Comparison of ENCODE assay signal across 37 cellular contexts in the genomic region with DNA sequence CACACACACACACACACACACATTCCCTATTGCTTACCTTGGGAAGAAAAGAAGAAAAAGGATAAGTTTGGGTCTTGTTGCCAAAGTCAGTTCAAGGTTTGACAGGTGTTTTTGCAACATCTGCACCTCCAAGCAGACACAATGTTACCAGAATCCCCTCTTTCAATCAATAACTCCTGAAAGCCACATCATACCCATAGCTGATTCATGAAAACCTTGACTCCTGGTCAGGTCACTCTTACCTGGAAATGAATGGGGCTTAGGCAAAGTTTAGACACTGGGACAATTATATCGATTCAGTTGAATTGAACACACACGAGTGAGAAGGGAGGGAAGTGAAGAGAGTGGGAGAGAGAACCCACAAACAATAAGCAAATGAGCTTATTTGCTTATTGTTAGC. TPM values are rescaled to one million over a fixed set of nuclear protein-coding genes. Genes with fewer than 3 reads are reported as not detected.
"Had no signal": no experiment of that assay in that cellular context is flagged by ENCODE, and none has a peak within 500 bp of the region (broad histone marks: within the 10 kb centered on the region; RNA-seq: fewer than 3 reads in every experiment).

No MANE protein-coding gene starts in this region.

- H3K9me3 ChIP-seq: esophagus squamous epithelium had no signal

- H3K4me1 ChIP-seq: esophagus squamous epithelium, gastroesophageal sphincter had no signal

- DNase-seq: activated CD4-positive, alpha-beta memory T cell treated with anti-CD3 and anti-CD28 coated beads, Interleukin-2, amount 10 ng/mL, durations not matched to agents 7 days and 5 days; activated CD4-positive, alpha-beta T cell treated with anti-CD3 and anti-CD28 coated beads for 1 hour; activated CD4-positive, alpha-beta T cell treated with anti-CD3 and anti-CD28 coated beads for 4 hours; activated CD4-positive, alpha-beta T cell treated with anti-CD3 and anti-CD28 coated beads, Interleukin-2, amount 10 ng/mL, durations not matched to agents 7 days and 5 days; activated CD4-positive, alpha-beta T cell treated with anti-CD3 and anti-CD28 coated beads, Interleukin-2, amount 50 U/mL, for 4 hours; activated CD8-positive, alpha-beta memory T cell treated with anti-CD3 and anti-CD28 coated beads, Interleukin-2, amount 50 U/mL, for 48 hours; activated gamma-delta T cell; activated naive CD4-positive, alpha-beta T cell; activated naive CD4-positive, alpha-beta T cell treated with anti-CD3 and anti-CD28 coated beads, Interleukin-2, amount 10 ng/mL, durations not matched to agents 7 days and 5 days; activated T-cell treated with anti-CD3 and anti-CD28 coated beads for 4 hours; activated T-cell treated with anti-CD3 and anti-CD28 coated beads, Interleukin-2, amount 50 U/mL, for 24 hours; activated T-cell treated with anti-CD3 and anti-CD28 coated beads, Interleukin-2, amount 50 U/mL, for 72 hours; amniotic stem cell; anterior cingulate cortex; brain microvascular endothelial cell; caudate nucleus; effector CD8-positive, alpha-beta T cell; esophagus squamous epithelium; foreskin melanocyte; T-helper 2 cell had no signal

- H3K36me3 ChIP-seq: brain microvascular endothelial cell, esophagus squamous epithelium, gastroesophageal sphincter had no signal

- H3K27me3 ChIP-seq: brain microvascular endothelial cell, esophagus squamous epithelium, gastroesophageal sphincter had no signal

- FAIRE-seq: astrocyte, bronchial epithelial cell, endometrium, endothelial cell of umbilical vein, TTC549 had no signal

- ATAC-seq: activated T-cell treated with anti-CD3 and anti-CD28 coated beads, Interleukin-2, amount 50 U/mL, for 72 hours; gastroesophageal sphincter; WTC11 had no signal

- H3K27ac ChIP-seq: brain microvascular endothelial cell, epithelial cell of prostate, esophagus squamous epithelium, gastroesophageal sphincter, VCaP had no signal

- H3K4me3 ChIP-seq: esophagus squamous epithelium, gastroesophageal sphincter had no signal

RNA-seq across cellular contexts. Expression of a gene that starts 27.0 kb away (rescaled TPM):
- total RNA-seq: activated CD4-positive, alpha-beta memory T cell treated with anti-CD3 and anti-CD28 coated beads, Interleukin-2, amount 10 ng/mL, durations not matched to agents 7 days and 5 days; activated CD4-positive, alpha-beta T cell treated with anti-CD3 and anti-CD28 coated beads, Interleukin-2, amount 10 ng/mL, durations not matched to agents 7 days and 5 days; astrocyte; bronchial epithelial cell; chondrocyte; dermis microvascular lymphatic vessel endothelial cell; endothelial cell of umbilical vein; esophagus squamous epithelium; fibroblast of lung; fibroblast of villous mesenchyme; gastroesophageal sphincter; glomerular endothelial cell; WTC11 had no signal
- polyA plus RNA-seq: adipose tissue, endothelial cell of umbilical vein, esophagus, fibroblast of lung had no signal

RNA-seq across cellular contexts. Expression of a gene that starts 34.2 kb away (rescaled TPM):
- total RNA-seq: activated CD4-positive, alpha-beta memory T cell treated with anti-CD3 and anti-CD28 coated beads, Interleukin-2, amount 10 ng/mL, durations not matched to agents 7 days and 5 days; activated CD4-positive, alpha-beta T cell treated with anti-CD3 and anti-CD28 coated beads, Interleukin-2, amount 10 ng/mL, durations not matched to agents 7 days and 5 days; activated T-cell treated with anti-CD3 and anti-CD28 coated beads, Interleukin-2, amount 50 U/mL, for 72 hours; astrocyte; bronchial epithelial cell; chondrocyte; dermis microvascular lymphatic vessel endothelial cell; endothelial cell of umbilical vein; fibroblast of lung; fibroblast of villous mesenchyme; glomerular endothelial cell; T-helper 1 cell treated with Interleukin-12 subunit alpha and Interleukin-12 subunit beta and Interleukin-4 antibody, amounts not matched to agents 30 ng/mL and 1 ng/mL, for 36 hours had no signal
- polyA plus RNA-seq: endothelial cell of umbilical vein, fibroblast of lung had no signal
